In genomic region chr5:76820491-76820890, GRCh38 we compare ENCODE assay signal across 1 cellular context.
TF ChIP-seq lines count a peak whose summit lies in the region.

No MANE protein-coding gene starts in this region.

TF ChIP-seq in HepG2, 621 proteins besides CTCF, POLR2A, EP300 and RAD21:
- no peak for TF ChIP-seq TEF (CRISPR knock-in tag; IDR thresholded peaks at IDR 0.05)
- no peak for TF ChIP-seq RORA (CRISPR knock-in tag; IDR thresholded peaks at IDR 0.05)
- 0 out of 2 replicates have a peak, but pooled peaks have one; percentile 27 for TF ChIP-seq ELF3 (CRISPR knock-in tag; IDR thresholded peaks at IDR 0.05)
- TF ChIP-seq BCL6 (CRISPR knock-in tag; IDR thresholded peaks at IDR 0.05): no peak
TF ChIP-seq in HepG2: peak in this region for 1.
